1 cellular context compared by ENCODE assay signal in the genomic region with DNA sequence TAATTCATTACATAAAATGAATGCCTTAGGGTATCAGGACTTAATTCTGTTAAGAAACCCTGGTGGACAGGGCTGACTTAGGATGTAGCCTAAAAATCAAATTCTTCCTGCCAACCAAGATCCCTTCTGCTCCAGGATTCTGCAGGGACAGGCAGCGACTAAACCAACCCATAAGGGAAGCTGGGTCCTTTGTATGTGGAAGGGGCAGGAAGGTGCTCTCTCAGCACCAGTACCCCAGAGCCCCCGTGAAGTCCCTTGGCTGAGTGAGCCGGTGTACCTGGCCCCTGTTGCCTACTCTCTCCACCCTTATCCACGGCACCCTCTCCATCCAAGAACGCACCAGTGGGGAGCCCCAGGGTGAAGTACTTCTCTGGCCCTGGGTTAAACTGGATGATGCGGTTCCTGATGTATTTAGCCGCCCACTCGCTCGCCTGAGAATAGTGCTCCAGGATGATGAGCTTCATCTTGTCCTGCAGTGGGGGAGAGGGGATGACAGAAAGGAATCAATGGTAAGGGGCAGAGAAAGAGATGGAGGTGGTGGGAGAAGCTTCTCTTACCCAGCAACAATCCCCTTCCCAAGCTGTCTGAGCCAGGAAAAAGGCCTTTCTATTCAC.
TF ChIP-seq lines count a peak whose summit lies in the region.

No MANE protein-coding gene starts in this region.

TF ChIP-seq in HepG2, 621 proteins besides CTCF, POLR2A, EP300 and RAD21:
- TF ChIP-seq, protein P1, sequence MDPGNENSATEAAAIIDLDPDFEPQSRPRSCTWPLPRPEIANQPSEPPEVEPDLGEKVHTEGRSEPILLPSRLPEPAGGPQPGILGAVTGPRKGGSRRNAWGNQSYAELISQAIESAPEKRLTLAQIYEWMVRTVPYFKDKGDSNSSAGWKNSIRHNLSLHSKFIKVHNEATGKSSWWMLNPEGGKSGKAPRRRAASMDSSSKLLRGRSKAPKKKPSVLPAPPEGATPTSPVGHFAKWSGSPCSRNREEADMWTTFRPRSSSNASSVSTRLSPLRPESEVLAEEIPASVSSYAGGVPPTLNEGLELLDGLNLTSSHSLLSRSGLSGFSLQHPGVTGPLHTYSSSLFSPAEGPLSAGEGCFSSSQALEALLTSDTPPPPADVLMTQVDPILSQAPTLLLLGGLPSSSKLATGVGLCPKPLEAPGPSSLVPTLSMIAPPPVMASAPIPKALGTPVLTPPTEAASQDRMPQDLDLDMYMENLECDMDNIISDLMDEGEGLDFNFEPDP (CRISPR knock-in tag; conservative IDR thresholded peaks at IDR 0.05), result no peak
- no peak for TF ChIP-seq ZNF839 (CRISPR knock-in tag; IDR thresholded peaks at IDR 0.05; ENCODE audit: borderline replicate concordance)
- no peak for TF ChIP-seq IRF2 (CRISPR knock-in tag; IDR thresholded peaks at IDR 0.05)
- TF ChIP-seq JARID2 (CRISPR knock-in tag; IDR thresholded peaks at IDR 0.05; ENCODE audit: insufficient replicate concordance), result no peak
- no peak for TF ChIP-seq ZNF776 (CRISPR knock-in tag; IDR thresholded peaks at IDR 0.05)
- TF ChIP-seq ZNF609 (CRISPR knock-in tag; IDR thresholded peaks at IDR 0.05; ENCODE audit: borderline replicate concordance), result no peak
- no peak for TF ChIP-seq FOXP4 (CRISPR knock-in tag; IDR thresholded peaks at IDR 0.05)
- TF ChIP-seq ZBTB21 (CRISPR knock-in tag; IDR thresholded peaks at IDR 0.05), result no peak
- no peak for TF ChIP-seq RNF2 (conservative IDR thresholded peaks at IDR 0.05; ENCODE audit: low read depth)
- no peak for TF ChIP-seq CENPT (CRISPR knock-in tag; IDR thresholded peaks at IDR 0.05; ENCODE audit: low read depth)
- no peak for TF ChIP-seq ZNF547 (CRISPR knock-in tag; IDR thresholded peaks at IDR 0.05)
- no peak for TF ChIP-seq RBAK (CRISPR knock-in tag; IDR thresholded peaks at IDR 0.05)
- no peak for TF ChIP-seq CEBPZ (IDR thresholded peaks at IDR 0.05; ENCODE audit: low read length)
- TF ChIP-seq PBX3 (CRISPR knock-in tag; IDR thresholded peaks at IDR 0.05; ENCODE audit: borderline replicate concordance), result no peak
- no peak for TF ChIP-seq FOXJ3 (CRISPR knock-in tag; IDR thresholded peaks at IDR 0.05; ENCODE audit: borderline replicate concordance)
- TF ChIP-seq SKIL (CRISPR knock-in tag; IDR thresholded peaks at IDR 0.05; ENCODE audit: borderline replicate concordance), result no peak
- TF ChIP-seq MTF2 (CRISPR knock-in tag; IDR thresholded peaks at IDR 0.05; ENCODE audit: borderline replicate concordance), result no peak
- TF ChIP-seq ZSCAN25 (CRISPR knock-in tag; IDR thresholded peaks at IDR 0.05), result no peak
- TF ChIP-seq MEIS2 (CRISPR knock-in tag; IDR thresholded peaks at IDR 0.05), result no peak
- TF ChIP-seq, protein P2, sequence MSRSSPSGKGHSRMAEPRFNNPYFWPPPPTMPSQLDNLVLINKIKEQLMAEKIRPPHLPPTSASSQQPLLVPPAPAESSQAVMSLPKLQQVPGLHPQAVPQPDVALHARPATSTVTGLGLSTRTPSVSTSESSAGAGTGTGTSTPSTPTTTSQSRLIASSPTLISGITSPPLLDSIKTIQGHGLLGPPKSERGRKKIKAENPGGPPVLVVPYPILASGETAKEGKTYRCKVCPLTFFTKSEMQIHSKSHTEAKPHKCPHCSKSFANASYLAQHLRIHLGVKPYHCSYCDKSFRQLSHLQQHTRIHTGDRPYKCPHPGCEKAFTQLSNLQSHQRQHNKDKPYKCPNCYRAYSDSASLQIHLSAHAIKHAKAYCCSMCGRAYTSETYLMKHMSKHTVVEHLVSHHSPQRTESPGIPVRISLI (CRISPR knock-in tag; IDR thresholded peaks at IDR 0.05; ENCODE audit: borderline replicate concordance), result no peak
